ENCODE assay signal across 24 cellular contexts in the genomic region with DNA sequence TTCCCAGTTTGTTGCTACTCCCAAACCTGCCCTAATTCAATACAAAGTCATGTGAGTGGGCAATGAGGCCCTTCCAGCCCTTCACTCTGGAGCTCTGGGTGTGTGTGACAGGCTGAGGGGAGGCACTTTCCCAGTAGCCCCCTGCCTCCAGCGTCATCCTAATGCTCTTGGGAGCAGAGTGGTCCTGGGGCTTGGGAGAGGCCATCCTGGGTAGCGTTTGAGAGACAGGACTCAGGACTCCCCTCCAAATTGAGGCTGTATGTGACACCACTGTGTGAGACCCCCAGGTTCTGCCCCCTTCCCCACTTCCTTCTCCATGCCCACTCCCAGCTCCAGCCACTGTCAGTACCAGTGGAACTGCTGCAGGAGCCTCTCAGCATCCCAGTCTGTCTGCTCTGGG. TPM values are rescaled to one million over a fixed set of nuclear protein-coding genes. Genes with fewer than 3 reads are reported as not detected.
"Had no signal": no experiment of that assay in that cellular context is flagged by ENCODE, and none has a peak within 500 bp of the region (broad histone marks: within the 10 kb centered on the region; RNA-seq: fewer than 3 reads in every experiment).

No MANE protein-coding gene starts in this region.

- H3K27ac Mint-ChIP-seq: activated CD8-positive, alpha-beta T cell treated with anti-CD3 and anti-CD28 coated beads, Interleukin-2, amount 10 ng/mL, durations not matched to agents 7 days and 5 days; activated naive CD4-positive, alpha-beta T cell treated with anti-CD3 and anti-CD28 coated beads, Interleukin-2, amount 10 ng/mL, durations not matched to agents 7 days and 5 days; activated naive CD8-positive, alpha-beta T cell treated with anti-CD3 and anti-CD28 coated beads for 36 hours; T-helper 1 cell treated with Interleukin-12 subunit alpha and Interleukin-12 subunit beta and Interleukin-4 antibody, amounts not matched to agents 30 μg/mL and 1 μg/mL, for 36 hours had no signal

- H3K27ac ChIP-seq: brain microvascular endothelial cell, cardiac muscle cell, VCaP had no signal

- H3K36me3 ChIP-seq: brain microvascular endothelial cell, cardiac muscle cell had no signal

- H3K4me3 Mint-ChIP-seq: activated CD8-positive, alpha-beta T cell treated with anti-CD3 and anti-CD28 coated beads, Interleukin-2, amount 10 ng/mL, durations not matched to agents 7 days and 5 days; activated naive CD4-positive, alpha-beta T cell treated with anti-CD3 and anti-CD28 coated beads, Interleukin-2, amount 10 ng/mL, durations not matched to agents 7 days and 5 days; activated naive CD8-positive, alpha-beta T cell treated with anti-CD3 and anti-CD28 coated beads for 36 hours; activated T-cell treated with anti-CD3 and anti-CD28 coated beads, Interleukin-2, amount 50 U/mL, for 4 hours; T-helper 1 cell treated with Interleukin-12 subunit alpha and Interleukin-12 subunit beta and Interleukin-4 antibody, amounts not matched to agents 30 μg/mL and 1 μg/mL, for 36 hours had no signal

- ATAC-seq: activated CD8-positive, alpha-beta T cell treated with anti-CD3 and anti-CD28 coated beads, Interleukin-2, amount 10 ng/mL, durations not matched to agents 7 days and 5 days; activated T-cell treated with anti-CD3 and anti-CD28 coated beads, Interleukin-2, amount 50 U/mL, for 4 hours had no signal

- H3K9me3 Mint-ChIP-seq: activated naive CD4-positive, alpha-beta T cell treated with anti-CD3 and anti-CD28 coated beads, Interleukin-2, amount 10 ng/mL, durations not matched to agents 7 days and 5 days; activated naive CD8-positive, alpha-beta T cell treated with anti-CD3 and anti-CD28 coated beads for 36 hours; activated T-cell treated with anti-CD3 and anti-CD28 coated beads, Interleukin-2, amount 50 U/mL, for 4 hours; T-helper 1 cell treated with Interleukin-12 subunit alpha and Interleukin-12 subunit beta and Interleukin-4 antibody, amounts not matched to agents 30 μg/mL and 1 μg/mL, for 36 hours had no signal

- H3K4me3 ChIP-seq: cardiac muscle cell had no signal

- H3K27me3 Mint-ChIP-seq: activated naive CD8-positive, alpha-beta T cell treated with anti-CD3 and anti-CD28 coated beads for 36 hours had no signal

- H3K36me3 Mint-ChIP-seq: activated naive CD4-positive, alpha-beta T cell treated with anti-CD3 and anti-CD28 coated beads, Interleukin-2, amount 10 ng/mL, durations not matched to agents 7 days and 5 days; activated naive CD8-positive, alpha-beta T cell treated with anti-CD3 and anti-CD28 coated beads for 36 hours had no signal

- H3K27me3 ChIP-seq: brain microvascular endothelial cell, cardiac muscle cell had no signal

- DNase-seq: activated CD4-positive, alpha-beta T cell treated with anti-CD3 and anti-CD28 coated beads for 48 hours; activated CD4-positive, alpha-beta T cell treated with anti-CD3 and anti-CD28 coated beads, Interleukin-2, amount 50 U/mL, for 4 hours; activated CD4-positive, CD25-positive, alpha-beta regulatory T cell; activated CD8-positive, alpha-beta memory T cell treated with anti-CD3 and anti-CD28 coated beads, Interleukin-2, amount 50 U/mL, for 48 hours; activated CD8-positive, alpha-beta T cell treated with anti-CD3 and anti-CD28 coated beads, Interleukin-2, amount 10 ng/mL, durations not matched to agents 7 days and 5 days; activated gamma-delta T cell treated with Interleukin-2 at 50 U/mL for 16 hours; activated naive CD4-positive, alpha-beta T cell treated with anti-CD3 and anti-CD28 coated beads, Interleukin-2, amount 10 ng/mL, durations not matched to agents 7 days and 5 days; activated naive CD8-positive, alpha-beta T cell treated with anti-CD3 and anti-CD28 coated beads for 36 hours; activated T-cell treated with anti-CD3 and anti-CD28 coated beads, Interleukin-2, amount 50 U/mL, for 4 hours; brain microvascular endothelial cell; Kasumi-1; KBM-7; NCI-H1105 treated with DMSO at 0.1 percent for 48 hours; NCI-H1436 treated with DMSO at 0.1 percent for 48 hours; NCI-H187; NCI-H2081; NCI-H510A treated with DMSO at 0.1 percent for 48 hours; NCI-H69; PC-3; SHP77 treated with DMSO at 0.1 percent for 48 hours had no signal

RNA-seq across cellular contexts. Expression of a gene that starts 6.5 kb away (rescaled TPM):
- total RNA-seq: activated T-cell treated with anti-CD3 and anti-CD28 coated beads, Interleukin-2, amount 50 U/mL, for 4 hours; SK-MEL-5 had no signal

RNA-seq across cellular contexts. Expression of a gene that starts 36.6 kb away (rescaled TPM):
- total RNA-seq: activated naive CD8-positive, alpha-beta T cell treated with anti-CD3 and anti-CD28 coated beads for 36 hours; PC-3; SK-MEL-5 had no signal
